Comparison of ENCODE assay signal across 1 cellular context in the genomic region with DNA sequence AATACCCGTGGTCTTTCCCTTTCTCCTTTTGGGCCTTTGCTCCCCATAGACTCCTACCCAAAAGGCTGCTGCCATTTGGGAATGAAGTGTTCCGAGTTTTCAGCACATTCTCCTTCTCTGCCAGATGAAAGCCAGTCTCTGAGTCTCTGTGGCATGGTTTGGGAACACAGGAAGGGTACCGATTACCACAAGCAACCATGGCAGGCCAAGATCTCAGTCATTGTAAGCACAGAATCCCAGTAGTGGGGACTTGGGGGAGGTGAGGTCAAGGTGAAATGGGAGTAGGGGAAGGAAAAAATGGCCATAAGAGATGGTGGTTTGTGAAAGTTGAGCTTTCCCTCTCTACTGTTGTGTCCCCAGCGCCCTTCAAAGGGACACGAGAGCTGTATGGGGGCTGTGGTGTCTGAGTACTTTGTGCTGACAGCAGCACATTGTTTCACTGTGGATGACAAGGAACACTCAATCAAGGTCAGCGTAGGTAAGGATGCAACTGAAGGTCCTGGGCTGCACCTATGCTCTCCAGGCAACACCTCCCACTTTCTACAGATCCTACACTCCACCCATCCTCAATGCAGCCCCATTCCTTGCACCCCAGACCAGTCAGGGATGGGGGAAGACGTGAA.
TF ChIP-seq lines count a peak whose summit lies in the region.

No MANE protein-coding gene starts in this region.

TF ChIP-seq in IMR-90, 13 proteins besides CTCF, POLR2A, EP300 and RAD21:
- no peak for TF ChIP-seq NFE2L2 (IDR thresholded peaks at IDR 0.05; ENCODE audit: low read depth, low read length)
- TF ChIP-seq CHD1 (IDR thresholded peaks at IDR 0.05; ENCODE audit: low read depth, low read length) = no peak
- TF ChIP-seq BHLHE40 (IDR thresholded peaks at IDR 0.05; ENCODE audit: low read depth, low read length) = no peak
- TF ChIP-seq MAFK (IDR thresholded peaks at IDR 0.05; ENCODE audit: low read depth, low read length) = peak; percentile 62; the same call in 1 of the 2 replicates
- TF ChIP-seq USF2 (IDR thresholded peaks at IDR 0.05; ENCODE audit: low read depth, low read length) = no peak
- TF ChIP-seq SMC3 (IDR thresholded peaks at IDR 0.05; ENCODE audit: low read depth, low read length) = no peak
- no peak for TF ChIP-seq MXI1 (IDR thresholded peaks at IDR 0.05; ENCODE audit: borderline replicate concordance, low read depth, low read length)
